ENCODE assay signal across 1 cellular context in genomic region chr15:75450307-75451201, GRCh38.
TF ChIP-seq lines count a peak whose summit lies in the region.

No MANE protein-coding gene starts in this region.

TF ChIP-seq in IMR-90, 13 proteins besides CTCF, POLR2A, EP300 and RAD21 (continued from another document):
- TF ChIP-seq CEBPB (IDR thresholded peaks at IDR 0.05; ENCODE audit: low read depth, low read length), result no peak
- TF ChIP-seq MAZ (IDR thresholded peaks at IDR 0.05; ENCODE audit: borderline replicate concordance, low read depth, low read length), result peak; percentile 85
